In genomic region chr17:81393684-81394376, GRCh38 we compare ENCODE assay signal across 1 cellular context.
TF ChIP-seq lines count a peak whose summit lies in the region.

No MANE protein-coding gene starts in this region.

TF ChIP-seq in HEK293, 187 proteins besides CTCF, POLR2A, EP300 and RAD21 (continued from another document and continues in another):
- TF ChIP-seq PATZ1 (tag by site-specific recombination; IDR thresholded peaks at IDR 0.05) (peak; percentile 81), ZNF423 (tag by site-specific recombination; IDR thresholded peaks at IDR 0.05) (peak; percentile 69; the same call in 1 of the 2 replicates), ZNF48 (tag by site-specific recombination; IDR thresholded peaks at IDR 0.05) (no peak), ZIC2 (tag by site-specific recombination; IDR thresholded peaks at IDR 0.05) (peak; percentile 64), ZNF341 (tag by site-specific recombination; IDR thresholded peaks at IDR 0.05; ENCODE audit: low read depth) (peak; percentile 49), ZNF488 (tag by site-specific recombination; IDR thresholded peaks at IDR 0.05) (no peak), ZNF366 (tag by site-specific recombination; conservative IDR thresholded peaks at IDR 0.05) (peak; percentile 70), ZNF692 (tag by site-specific recombination; IDR thresholded peaks at IDR 0.05) (peak; percentile 82), ZNF398 (tag by site-specific recombination; IDR thresholded peaks at IDR 0.05) (peak; percentile 68), ZNF114 (tag by site-specific recombination; IDR thresholded peaks at IDR 0.05) (no peak), ZXDB (tag by site-specific recombination; IDR thresholded peaks at IDR 0.05) (peak; percentile 94), ZNF596 (tag by site-specific recombination; IDR thresholded peaks at IDR 0.05) (peak; percentile 56; the same call in 1 of the 2 replicates), PBX3 (CRISPR knock-in tag; IDR thresholded peaks at IDR 0.05) (peak; percentile 97), ZNF768 (tag by site-specific recombination; IDR thresholded peaks at IDR 0.05) (0 out of 2 replicates have a peak, but pooled peaks have one; percentile 34), ZNF311 (tag by site-specific recombination; IDR thresholded peaks at IDR 0.05; ENCODE audit: borderline replicate concordance) (no peak), ZNF2 (tag by site-specific recombination; IDR thresholded peaks at IDR 0.05) (peak; percentile 87), TCF7L2 (IDR thresholded peaks at IDR 0.05; ENCODE audit: borderline replicate concordance, low read depth, low read length) (peak; percentile 99), PRDM6 (tag by site-specific recombination; IDR thresholded peaks at IDR 0.05) (peak; percentile 94), REST (tag by site-specific recombination; IDR thresholded peaks at IDR 0.05) (peak; percentile 48; the same call in 1 of the 2 replicates), ZNF521 (tag by site-specific recombination; IDR thresholded peaks at IDR 0.05) (no peak), ZNF221 (tag by site-specific recombination; IDR thresholded peaks at IDR 0.05; ENCODE audit: borderline replicate concordance) (peak; percentile 88; the same call in 1 of the 2 replicates), ZNF664 (tag by site-specific recombination; IDR thresholded peaks at IDR 0.05) (0 out of 2 replicates have a peak, but pooled peaks have one; percentile 57), KLF17 (tag by site-specific recombination; IDR thresholded peaks at IDR 0.05) (peak; percentile 98), GLIS1 (tag by site-specific recombination; IDR thresholded peaks at IDR 0.05) (peak; percentile 79), ZNF394 (tag by site-specific recombination; IDR thresholded peaks at IDR 0.05; ENCODE audit: borderline replicate concordance) (peak; percentile 97), ZBTB6 (tag by site-specific recombination; IDR thresholded peaks at IDR 0.05) (peak; percentile 62), EGR2 (tag by site-specific recombination; IDR thresholded peaks at IDR 0.05; ENCODE audit: low read depth) (peak; percentile 49; the same call in 1 of the 2 replicates), KLF16 (tag by site-specific recombination; IDR thresholded peaks at IDR 0.05) (peak; percentile 88), SP3 (tag by site-specific recombination; IDR thresholded peaks at IDR 0.05) (peak; percentile 93), ZNF571 (tag by site-specific recombination; IDR thresholded peaks at IDR 0.05) (no peak), ZNF184 (tag by site-specific recombination; IDR thresholded peaks at IDR 0.05) (peak; percentile 97), KLF1 (tag by site-specific recombination; IDR thresholded peaks at IDR 0.05) (peak; percentile 66), ZNF549 (tag by site-specific recombination; IDR thresholded peaks at IDR 0.05) (0 out of 2 replicates have a peak, but pooled peaks have one; percentile 49), ZNF791 (tag by site-specific recombination; IDR thresholded peaks at IDR 0.05) (no peak), KLF7 (tag by site-specific recombination; IDR thresholded peaks at IDR 0.05; ENCODE audit: borderline replicate concordance) (peak; percentile 93), OSR2 (tag by site-specific recombination; IDR thresholded peaks at IDR 0.05) (peak; percentile 92), GLIS2 (tag by site-specific recombination; IDR thresholded peaks at IDR 0.05) (peak; percentile 47), WT1 (tag by site-specific recombination; IDR thresholded peaks at IDR 0.05) (peak; percentile 83), KLF8 (tag by site-specific recombination; IDR thresholded peaks at IDR 0.05) (peak; percentile 94), ZNF121 (tag by site-specific recombination; IDR thresholded peaks at IDR 0.05) (peak; percentile 90)
